ENCODE assay signal across 2 cellular contexts in the genomic region with DNA sequence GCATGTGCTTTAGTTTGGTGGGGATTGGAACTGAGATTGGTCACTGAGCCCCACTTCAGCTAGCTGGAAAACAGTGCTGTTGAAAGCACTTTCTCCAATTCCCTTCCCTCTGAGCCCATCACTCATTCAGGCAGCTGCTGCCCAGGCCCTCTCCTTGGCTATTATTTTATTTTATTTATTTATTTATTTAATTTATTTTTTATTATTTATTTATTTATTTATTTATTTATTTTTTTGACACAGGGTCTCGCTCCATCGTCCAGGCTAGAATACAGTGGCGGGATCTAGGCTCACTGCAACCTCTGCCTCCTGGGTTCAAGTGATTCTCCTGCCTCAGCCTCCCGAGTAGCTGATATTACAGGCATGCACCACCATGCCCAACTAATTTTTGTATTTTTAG.
TF ChIP-seq lines count a peak whose summit lies in the region.

No MANE protein-coding gene starts in this region.

TF ChIP-seq in GM23338, 12 proteins besides CTCF, POLR2A, EP300 and RAD21 (continues in another document):
- TF ChIP-seq ETS1 (IDR thresholded peaks at IDR 0.05) (no peak), ZNF331 (CRISPR knock-in tag; IDR thresholded peaks at IDR 0.05; ENCODE audit: low read depth) (no peak), ZNF114 (CRISPR knock-in tag; IDR thresholded peaks at IDR 0.05) (no peak), NANOG (IDR thresholded peaks at IDR 0.05; ENCODE audit: borderline replicate concordance) (no peak), STAT1 (IDR thresholded peaks at IDR 0.05; ENCODE audit: unreplicated experiment) (no peak), POLR2AphosphoS5 (IDR thresholded peaks at IDR 0.05; ENCODE audit: low read depth) (no peak), JUNB (IDR thresholded peaks at IDR 0.05; ENCODE audit: unreplicated experiment) (no peak), CREB1 (CRISPR knock-in tag; IDR thresholded peaks at IDR 0.05; ENCODE audit: low read depth) (no peak)
- TF ChIP-seq, protein P1, sequence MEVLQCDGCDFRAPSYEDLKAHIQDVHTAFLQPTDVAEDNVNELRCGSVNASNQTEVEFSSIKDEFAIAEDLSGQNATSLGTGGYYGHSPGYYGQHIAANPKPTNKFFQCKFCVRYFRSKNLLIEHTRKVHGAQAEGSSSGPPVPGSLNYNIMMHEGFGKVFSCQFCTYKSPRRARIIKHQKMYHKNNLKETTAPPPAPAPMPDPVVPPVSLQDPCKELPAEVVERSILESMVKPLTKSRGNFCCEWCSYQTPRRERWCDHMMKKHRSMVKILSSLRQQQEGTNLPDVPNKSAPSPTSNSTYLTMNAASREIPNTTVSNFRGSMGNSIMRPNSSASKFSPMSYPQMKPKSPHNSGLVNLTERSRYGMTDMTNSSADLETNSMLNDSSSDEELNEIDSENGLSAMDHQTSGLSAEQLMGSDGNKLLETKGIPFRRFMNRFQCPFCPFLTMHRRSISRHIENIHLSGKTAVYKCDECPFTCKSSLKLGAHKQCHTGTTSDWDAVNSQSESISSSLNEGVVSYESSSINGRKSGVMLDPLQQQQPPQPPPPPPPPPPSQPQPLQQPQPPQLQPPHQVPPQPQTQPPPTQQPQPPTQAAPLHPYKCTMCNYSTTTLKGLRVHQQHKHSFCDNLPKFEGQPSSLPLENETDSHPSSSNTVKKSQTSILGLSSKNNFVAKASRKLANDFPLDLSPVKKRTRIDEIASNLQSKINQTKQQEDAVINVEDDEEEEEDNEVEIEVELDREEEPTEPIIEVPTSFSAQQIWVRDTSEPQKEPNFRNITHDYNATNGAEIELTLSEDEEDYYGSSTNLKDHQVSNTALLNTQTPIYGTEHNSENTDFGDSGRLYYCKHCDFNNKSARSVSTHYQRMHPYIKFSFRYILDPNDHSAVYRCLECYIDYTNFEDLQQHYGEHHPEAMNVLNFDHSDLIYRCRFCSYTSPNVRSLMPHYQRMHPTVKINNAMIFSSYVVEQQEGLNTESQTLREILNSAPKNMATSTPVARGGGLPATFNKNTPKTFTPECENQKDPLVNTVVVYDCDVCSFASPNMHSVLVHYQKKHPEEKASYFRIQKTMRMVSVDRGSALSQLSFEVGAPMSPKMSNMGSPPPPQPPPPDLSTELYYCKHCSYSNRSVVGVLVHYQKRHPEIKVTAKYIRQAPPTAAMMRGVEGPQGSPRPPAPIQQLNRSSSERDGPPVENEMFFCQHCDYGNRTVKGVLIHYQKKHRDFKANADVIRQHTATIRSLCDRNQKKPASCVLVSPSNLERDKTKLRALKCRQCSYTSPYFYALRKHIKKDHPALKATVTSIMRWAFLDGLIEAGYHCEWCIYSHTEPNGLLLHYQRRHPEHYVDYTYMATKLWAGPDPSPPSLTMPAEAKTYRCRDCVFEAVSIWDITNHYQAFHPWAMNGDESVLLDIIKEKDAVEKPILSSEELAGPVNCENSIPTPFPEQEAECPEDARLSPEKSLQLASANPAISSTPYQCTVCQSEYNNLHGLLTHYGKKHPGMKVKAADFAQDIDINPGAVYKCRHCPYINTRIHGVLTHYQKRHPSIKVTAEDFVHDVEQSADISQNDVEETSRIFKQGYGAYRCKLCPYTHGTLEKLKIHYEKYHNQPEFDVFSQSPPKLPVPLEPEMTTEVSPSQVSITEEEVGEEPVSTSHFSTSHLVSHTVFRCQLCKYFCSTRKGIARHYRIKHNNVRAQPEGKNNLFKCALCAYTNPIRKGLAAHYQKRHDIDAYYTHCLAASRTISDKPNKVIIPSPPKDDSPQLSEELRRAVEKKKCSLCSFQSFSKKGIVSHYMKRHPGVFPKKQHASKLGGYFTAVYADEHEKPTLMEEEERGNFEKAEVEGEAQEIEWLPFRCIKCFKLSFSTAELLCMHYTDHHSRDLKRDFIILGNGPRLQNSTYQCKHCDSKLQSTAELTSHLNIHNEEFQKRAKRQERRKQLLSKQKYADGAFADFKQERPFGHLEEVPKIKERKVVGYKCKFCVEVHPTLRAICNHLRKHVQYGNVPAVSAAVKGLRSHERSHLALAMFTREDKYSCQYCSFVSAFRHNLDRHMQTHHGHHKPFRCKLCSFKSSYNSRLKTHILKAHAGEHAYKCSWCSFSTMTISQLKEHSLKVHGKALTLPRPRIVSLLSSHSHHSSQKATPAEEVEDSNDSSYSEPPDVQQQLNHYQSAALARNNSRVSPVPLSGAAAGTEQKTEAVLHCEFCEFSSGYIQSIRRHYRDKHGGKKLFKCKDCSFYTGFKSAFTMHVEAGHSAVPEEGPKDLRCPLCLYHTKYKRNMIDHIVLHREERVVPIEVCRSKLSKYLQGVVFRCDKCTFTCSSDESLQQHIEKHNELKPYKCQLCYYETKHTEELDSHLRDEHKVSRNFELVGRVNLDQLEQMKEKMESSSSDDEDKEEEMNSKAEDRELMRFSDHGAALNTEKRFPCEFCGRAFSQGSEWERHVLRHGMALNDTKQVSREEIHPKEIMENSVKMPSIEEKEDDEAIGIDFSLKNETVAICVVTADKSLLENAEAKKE (CRISPR knock-in tag; IDR thresholded peaks at IDR 0.05): no peak
- TF ChIP-seq, protein P2, sequence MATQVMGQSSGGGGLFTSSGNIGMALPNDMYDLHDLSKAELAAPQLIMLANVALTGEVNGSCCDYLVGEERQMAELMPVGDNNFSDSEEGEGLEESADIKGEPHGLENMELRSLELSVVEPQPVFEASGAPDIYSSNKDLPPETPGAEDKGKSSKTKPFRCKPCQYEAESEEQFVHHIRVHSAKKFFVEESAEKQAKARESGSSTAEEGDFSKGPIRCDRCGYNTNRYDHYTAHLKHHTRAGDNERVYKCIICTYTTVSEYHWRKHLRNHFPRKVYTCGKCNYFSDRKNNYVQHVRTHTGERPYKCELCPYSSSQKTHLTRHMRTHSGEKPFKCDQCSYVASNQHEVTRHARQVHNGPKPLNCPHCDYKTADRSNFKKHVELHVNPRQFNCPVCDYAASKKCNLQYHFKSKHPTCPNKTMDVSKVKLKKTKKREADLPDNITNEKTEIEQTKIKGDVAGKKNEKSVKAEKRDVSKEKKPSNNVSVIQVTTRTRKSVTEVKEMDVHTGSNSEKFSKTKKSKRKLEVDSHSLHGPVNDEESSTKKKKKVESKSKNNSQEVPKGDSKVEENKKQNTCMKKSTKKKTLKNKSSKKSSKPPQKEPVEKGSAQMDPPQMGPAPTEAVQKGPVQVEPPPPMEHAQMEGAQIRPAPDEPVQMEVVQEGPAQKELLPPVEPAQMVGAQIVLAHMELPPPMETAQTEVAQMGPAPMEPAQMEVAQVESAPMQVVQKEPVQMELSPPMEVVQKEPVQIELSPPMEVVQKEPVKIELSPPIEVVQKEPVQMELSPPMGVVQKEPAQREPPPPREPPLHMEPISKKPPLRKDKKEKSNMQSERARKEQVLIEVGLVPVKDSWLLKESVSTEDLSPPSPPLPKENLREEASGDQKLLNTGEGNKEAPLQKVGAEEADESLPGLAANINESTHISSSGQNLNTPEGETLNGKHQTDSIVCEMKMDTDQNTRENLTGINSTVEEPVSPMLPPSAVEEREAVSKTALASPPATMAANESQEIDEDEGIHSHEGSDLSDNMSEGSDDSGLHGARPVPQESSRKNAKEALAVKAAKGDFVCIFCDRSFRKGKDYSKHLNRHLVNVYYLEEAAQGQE (IDR thresholded peaks at IDR 0.05; ENCODE audit: unreplicated experiment): no peak

TF ChIP-seq in H1, 55 proteins besides CTCF, POLR2A, EP300 and RAD21:
- no peak for TF ChIP-seq SRF (IDR thresholded peaks at IDR 0.05; ENCODE audit: low read depth, low read length)
- TF ChIP-seq SP1 (IDR thresholded peaks at IDR 0.05; ENCODE audit: low read depth, low read length): no peak
- TF ChIP-seq RXRA (IDR thresholded peaks at IDR 0.05; ENCODE audit: insufficient read depth, low read depth, low read length): no peak
- TF ChIP-seq JUND (IDR thresholded peaks at IDR 0.05; ENCODE audit: low read length): no peak
- no peak for TF ChIP-seq TCF12 (IDR thresholded peaks at IDR 0.05; ENCODE audit: low read depth, low read length)
- no peak for TF ChIP-seq HDAC6 (IDR thresholded peaks at IDR 0.05; ENCODE audit: low read depth, low read length)
- TF ChIP-seq RBBP5 (IDR thresholded peaks at IDR 0.05; ENCODE audit: borderline replicate concordance, low read depth, low read length): no peak
- no peak for TF ChIP-seq MAX (IDR thresholded peaks at IDR 0.05)
- no peak for TF ChIP-seq SUZ12 (IDR thresholded peaks at IDR 0.05; ENCODE audit: low read length)
